Comparison of ENCODE assay signal across 13 cellular contexts in genomic region chrX:110021180-110022022, GRCh38. TPM values are rescaled to one million over a fixed set of nuclear protein-coding genes. Genes with fewer than 3 reads are reported as not detected.
DNase-seq lines count a peak whose midpoint lies in the region; ATAC-seq, FAIRE-seq and TF ChIP-seq lines count a peak whose summit lies in the region.
"Had no signal": no experiment of that assay in that cellular context is flagged by ENCODE, and none has a peak within 500 bp of the region (broad histone marks: within the 10 kb centered on the region; RNA-seq: fewer than 3 reads in every experiment).

No MANE protein-coding gene starts in this region.

- no peaks in the 10 kb centered on the region for H3K9me3 ChIP-seq in small intestine (ENCODE audit: control insufficient read depth, low read depth)

- no peaks in the 10 kb centered on the region for H3K4me1 ChIP-seq in small intestine (ENCODE audit: control insufficient read depth in 2 of 2, insufficient read depth in 1 of 2, low read depth in 1 of 2, low read length in 1 of 2)

- H3K4me3 ChIP-seq in foreskin fibroblast (ENCODE audit: low read depth in 1 of 2, low read length in 2 of 2), result no peak overlapping the region
- H3K4me3 ChIP-seq in small intestine (ENCODE audit: low read depth in 1 of 2, low read length in 2 of 2), result no peak overlapping the region
- H3K4me3 ChIP-seq: smooth muscle cell had no signal

- no peaks in the 10 kb centered on the region for H3K27me3 ChIP-seq in small intestine (ENCODE audit: control insufficient read depth in 2 of 2, insufficient read depth in 2 of 2, low read length in 2 of 2)

- TF ChIP-seq CTCF in foreskin fibroblast (IDR thresholded peaks at IDR 0.05; ENCODE audit: low read depth, low read length), result no peak

- H3K36me3 ChIP-seq in small intestine (ENCODE audit: control insufficient read depth in 2 of 2, insufficient read depth in 2 of 2, low read length in 2 of 2), result no peaks in the 10 kb centered on the region

- no peak for FAIRE-seq in small intestine (lab: Jason Lieb, UNC)

- no peak overlapping the region for H3K27ac ChIP-seq in small intestine (ENCODE audit: low read depth in 1 of 2, low read length in 1 of 2)

- WGBS in small intestine, 3 donors, result 59 to 87% (median 61%) methylated on average over 4 of the region's 4 CpGs

- ATAC-seq in HG02759 (IDR thresholded peaks at IDR 0.05; ENCODE audit: unreplicated experiment), result no peak
- ATAC-seq: activated CD8-positive, alpha-beta T cell treated with anti-CD3 and anti-CD28 coated beads for 36 hours had no signal

- DNase-seq in GM04504 (ENCODE audit: low read depth) (peak; percentile 41), RPMI7951 (ENCODE audit: low read depth) (peak; percentile 49), foreskin fibroblast (peak; percentile 54 to 71), small intestine (peak; percentile 39), T-helper 2 cell (no peak)
- no peak for DNase-seq in stimulated activated CD4-positive, alpha-beta T cell treated with anti-CD3 and anti-CD28 coated beads, Interleukin-2, amount 100 ng/mL, for 24 hours
- DNase-seq: activated CD8-positive, alpha-beta T cell treated with anti-CD3 and anti-CD28 coated beads for 36 hours; DMS53; NCI-H748 treated with DMSO at 0.1 percent for 48 hours; stimulated activated CD8-positive, alpha-beta memory T cell treated with anti-CD3 and anti-CD28 coated beads, Interleukin-4, amount 100 ng/mL, for 48 hours; SW 1271 had no signal

RNA-seq across cellular contexts. Expression of gene TMEM164, which starts 18.5 kb away (rescaled TPM):
- 8.0 and 8.3 TPM in 2 replicates for total RNA-seq in RPMI7951 (2014; rRNA removed; shearing (Covaris generic))
- polyA plus RNA-seq in small intestine, result 10 to 100 TPM; 17.0 to 26.0 (median 18.4) TPM

Comparison
In these comparisons a context has a peak if more than half of its experiments do, and no peak if none do; other contexts are left out.
1. DNase-seq: peak in GM04504 (single experiment), RPMI7951 (single experiment), foreskin fibroblast (2 of 2) and small intestine (single experiment); none in T-helper 2 cell (0 of 5) and stimulated activated CD4-positive, alpha-beta T cell treated with anti-CD3 and anti-CD28 coated beads, Interleukin-2, amount 100 ng/mL, for 24 hours (0 of 2).